In the genomic region with DNA sequence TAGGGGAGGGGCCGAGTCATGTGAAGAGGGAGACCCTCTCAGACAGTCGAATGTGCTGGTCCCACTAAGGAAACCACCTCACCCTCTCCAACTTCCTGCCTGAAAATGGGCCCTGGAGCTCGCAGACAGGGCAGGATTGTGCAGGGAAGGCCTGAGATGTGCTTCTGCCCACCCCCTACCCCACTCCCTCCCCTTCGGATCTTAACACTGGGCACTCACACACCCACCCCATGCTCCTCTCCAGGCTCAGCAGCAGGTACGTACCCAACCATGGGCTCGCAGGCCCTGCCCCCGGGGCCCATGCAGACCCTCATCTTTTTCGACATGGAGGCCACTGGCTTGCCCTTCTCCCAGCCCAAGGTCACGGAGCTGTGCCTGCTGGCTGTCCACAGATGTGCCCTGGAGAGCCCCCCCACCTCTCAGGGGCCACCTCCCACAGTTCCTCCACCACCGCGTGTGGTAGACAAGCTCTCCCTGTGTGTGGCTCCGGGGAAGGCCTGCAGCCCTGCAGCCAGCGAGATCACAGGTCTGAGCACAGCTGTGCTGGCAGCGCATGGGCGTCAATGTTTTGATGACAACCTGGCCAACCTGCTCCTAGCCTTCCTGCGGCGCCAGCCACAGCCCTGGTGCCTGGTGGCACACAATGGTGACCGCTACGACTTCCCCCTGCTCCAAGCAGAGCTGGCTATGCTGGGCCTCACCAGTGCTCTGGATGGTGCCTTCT, we compare ENCODE assay signal across 8 cellular contexts. TPM values are rescaled to one million over a fixed set of nuclear protein-coding genes. Genes with fewer than 3 reads are reported as not detected.
DNase-seq lines count a peak whose midpoint lies in the region; ATAC-seq and TF ChIP-seq lines count a peak whose summit lies in the region.

No MANE protein-coding gene starts in this region.

- TF ChIP-seq CTCF in RWPE2 (IDR thresholded peaks at IDR 0.05; ENCODE audit: poor library complexity, severe bottlenecking) (no peak), coronary artery (IDR thresholded peaks at IDR 0.05) (no peak), mesothelial cell of epicardium (IDR thresholded peaks at IDR 0.05; ENCODE audit: unreplicated experiment) (no peak), upper lobe of left lung (IDR thresholded peaks at IDR 0.05) (no peak)

- no peaks in the 10 kb centered on the region for H3K9me3 Mint-ChIP-seq in mesothelial cell of epicardium

- no peak for TF ChIP-seq POLR2A in upper lobe of left lung (IDR thresholded peaks at IDR 0.05)

- peaks cover 58 to 70% (median 64%) of the 10 kb centered on the region in 10 experiments for H3K4me1 ChIP-seq in BLaER1 treated with 17β-estradiol and CSF1 and Interleukin-3, amounts not matched to agents 10 nM and 100 nM
- peaks cover 11% of the 10 kb centered on the region for H3K4me1 ChIP-seq in RWPE2 (ENCODE audit: insufficient read depth, poor library complexity, severe bottlenecking)
- H3K4me1 ChIP-seq in upper lobe of left lung = peaks cover 56 to 65% (median 58%) of the 10 kb centered on the region in 4 donors

- H3K27ac Mint-ChIP-seq in mesothelial cell of epicardium = peak overlapping the region; percentile 98

- H3K27ac ChIP-seq in BLaER1 treated with 17β-estradiol and CSF1 and Interleukin-3, amounts not matched to agents 10 nM and 100 nM = peak overlapping the region; percentile 83 to 100 (median 98)
- H3K27ac ChIP-seq in RWPE2 (ENCODE audit: poor library complexity, severe bottlenecking) = peak overlapping the region; percentile 92
- peak overlapping the region; percentile 96 to 100 for H3K27ac ChIP-seq in coronary artery
- peak overlapping the region; percentile 97 to 100 (median 98) for H3K27ac ChIP-seq in upper lobe of left lung

- H3K36me3 ChIP-seq in BLaER1 treated with 17β-estradiol and CSF1 and Interleukin-3, amounts not matched to agents 10 nM and 100 nM = peaks cover 30 to 79% (median 63%) of the 10 kb centered on the region in 11 experiments
- H3K36me3 ChIP-seq in RWPE2 (ENCODE audit: low read depth) (peaks cover 29% of the 10 kb centered on the region), upper lobe of left lung (peaks cover 0 to 52% (median 31%) of the 10 kb centered on the region in 4 donors)

- H3K4me1 Mint-ChIP-seq in mesothelial cell of epicardium = peaks cover 19% of the 10 kb centered on the region

- 3 to 11% methylated on average over 5 to 17 of the region's 19 CpGs for WGBS in upper lobe of left lung, 2 donors

- H3K36me3 Mint-ChIP-seq in mesothelial cell of epicardium = peaks cover 17% of the 10 kb centered on the region

- no peaks in the 10 kb centered on the region for H3K9me3 ChIP-seq in BLaER1 treated with 17β-estradiol and CSF1 and Interleukin-3, amounts not matched to agents 10 nM and 100 nM (replicated peaks in 1 of 11)
- H3K9me3 ChIP-seq in RWPE2 (ENCODE audit: severe bottlenecking) (no peaks in the 10 kb centered on the region), upper lobe of left lung (no peaks in the 10 kb centered on the region)

- TF ChIP-seq EP300 in upper lobe of left lung (IDR thresholded peaks at IDR 0.05) = no peak

- peak overlapping the region; percentile 61 to 85 (median 73) for H3K4me3 ChIP-seq in BLaER1 treated with 17β-estradiol and CSF1 and Interleukin-3, amounts not matched to agents 10 nM and 100 nM
- peak overlapping the region; percentile 40 for H3K4me3 ChIP-seq in RWPE2 (ENCODE audit: severe bottlenecking)
- peak overlapping the region; percentile 75 for H3K4me3 ChIP-seq in coronary artery
- peak overlapping the region; percentile 48 to 68 (median 58) for H3K4me3 ChIP-seq in upper lobe of left lung

- no peaks in the 10 kb centered on the region for H3K27me3 Mint-ChIP-seq in mesothelial cell of epicardium (ENCODE audit: low read depth)

- H3K4me3 Mint-ChIP-seq in mesothelial cell of epicardium = no peak overlapping the region

- H3K4me2 ChIP-seq in BLaER1 treated with 17β-estradiol and CSF1 and Interleukin-3, amounts not matched to agents 10 nM and 100 nM = peak overlapping the region; percentile 91 to 100 (median 99)

- H3K9ac ChIP-seq in BLaER1 treated with 17β-estradiol and CSF1 and Interleukin-3, amounts not matched to agents 10 nM and 100 nM = peak overlapping the region; percentile 85 to 99 (median 93)

- no peaks in the 10 kb centered on the region for H3K27me3 ChIP-seq in BLaER1 treated with 17β-estradiol and CSF1 and Interleukin-3, amounts not matched to agents 10 nM and 100 nM
- H3K27me3 ChIP-seq in RWPE2 (ENCODE audit: insufficient read depth, poor library complexity, severe bottlenecking) (no peaks in the 10 kb centered on the region), upper lobe of left lung (no peaks in the 10 kb centered on the region)

- peaks cover 17 to 45% (median 41%) of the 10 kb centered on the region in 11 experiments; a peak in 19 of 22 replicates for H4K20me1 ChIP-seq in BLaER1 treated with 17β-estradiol and CSF1 and Interleukin-3, amounts not matched to agents 10 nM and 100 nM

- peak; percentile 10 for ATAC-seq in GM21528 (IDR thresholded peaks at IDR 0.05; ENCODE audit: low FRiP score, unreplicated experiment)
- peak; percentile 17 for ATAC-seq in RWPE2 (ENCODE audit: low read depth)
- ATAC-seq in upper lobe of left lung (ENCODE audit: low FRiP score in 2 of 2) = peak; percentile 6 to 16

- DNase-seq in RWPE2 (ENCODE audit: low spot score) (no peak), coronary artery (ENCODE audit: low spot score) (no peak), mesothelial cell of epicardium (ENCODE audit: low spot score in 2 of 2, unreplicated experiment in 2 of 2) (no peak), upper lobe of left lung (peak in 1 of 2 donors; percentile 81), cerebellum (ENCODE audit: low spot score) (no peak), NCI-H1092 treated with DMSO at 0.1 percent for 48 hours (lab: John Stamatoyannopoulos, UW) (no peak)

RNA-seq across cellular contexts. Expression of gene ATRIP, which starts 20.0 kb away (rescaled TPM):
- total RNA-seq in mesothelial cell of epicardium (11.6 to 12.0 TPM (median 11.6 TPM) in 3 replicates), upper lobe of left lung (10 to 100 TPM in 1 of 6 donors, 1 to 10 TPM in 5; 5.1 to 10.5 (median 6.5) TPM), cerebellum (7.3 TPM)

RNA-seq across cellular contexts. Expression of gene TMA7, which starts 26.5 kb away (rescaled TPM):
- 183 to 192 TPM (median 186 TPM) in 3 replicates for total RNA-seq in mesothelial cell of epicardium
- total RNA-seq in upper lobe of left lung = 100 to 1,000 TPM; 115 to 282 (median 163) TPM
- total RNA-seq in cerebellum = 83.0 TPM

RNA-seq across cellular contexts. Expression of gene CCDC51, which starts 26.6 kb away (rescaled TPM):
- total RNA-seq in mesothelial cell of epicardium (10.7 to 12.3 TPM (median 11.5 TPM) in 3 replicates), upper lobe of left lung (10 to 100 TPM in 5 of 6 donors, 1 to 10 TPM in 1; 6.3 to 18.2 (median 13.2) TPM), cerebellum (6.0 TPM)

RNA-seq across cellular contexts. Expression of gene PLXNB1, which starts 36.7 kb away (rescaled TPM):
- 203 to 214 TPM (median 211 TPM) in 3 replicates for total RNA-seq in mesothelial cell of epicardium
- 100 to 1,000 TPM in 4 of 6 donors, 10 to 100 TPM in 2; 91.2 to 588 (median 123) TPM for total RNA-seq in upper lobe of left lung
- total RNA-seq in cerebellum = 85.4 TPM

RNA-seq across cellular contexts. Expression of gene SHISA5, which starts 37.4 kb away (rescaled TPM):
- total RNA-seq in mesothelial cell of epicardium (154 to 167 TPM (median 156 TPM) in 3 replicates), upper lobe of left lung (100 to 1,000 TPM in 4 of 6 donors, 10 to 100 TPM in 2; 67.1 to 228 (median 148) TPM), cerebellum (39.5 TPM)
